In the genomic region with DNA sequence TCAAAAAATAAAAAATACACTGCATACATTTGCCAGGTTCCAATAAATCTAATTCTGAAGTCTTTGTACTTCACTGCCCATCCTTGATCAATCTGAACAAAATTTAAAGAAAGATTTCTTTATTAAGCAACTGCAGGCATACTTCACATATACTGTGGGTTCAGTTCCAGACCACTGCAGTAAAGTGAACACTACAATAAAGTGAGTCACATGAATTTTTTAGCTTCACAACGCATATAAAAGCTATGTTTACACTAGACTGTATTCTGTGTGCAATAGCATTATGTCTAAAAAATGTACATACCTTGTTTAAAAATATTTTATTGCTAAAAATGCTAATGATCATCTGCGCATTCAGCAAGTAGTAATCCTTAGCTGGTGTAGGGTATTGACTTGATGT, we compare ENCODE assay signal across 25 cellular contexts. TPM values are rescaled to one million over a fixed set of nuclear protein-coding genes. Genes with fewer than 3 reads are reported as not detected.
A peak's percentile ranks its signal among the peaks of the same experiment; 100 is the strongest.
DNase-seq lines count a peak whose midpoint lies in the region; ATAC-seq, FAIRE-seq and TF ChIP-seq lines count a peak whose summit lies in the region.
"Had no signal": no experiment of that assay in that cellular context is flagged by ENCODE, and none has a peak within 500 bp of the region (broad histone marks: within the 10 kb centered on the region; RNA-seq: fewer than 3 reads in every experiment).

No MANE protein-coding gene starts in this region.

- DNase-seq in EL: peak; percentile 41
- DNase-seq in HFFc6: peak; percentile 6
- peak; percentile 5 for DNase-seq in astrocyte (ENCODE audit: low read depth)
- DNase-seq in osteoblast (ENCODE audit: insufficient read length, low spot score, missing footprints): no peak
- no peak for DNase-seq in ovary
- no peak for DNase-seq in gastrocnemius medialis
- DNase-seq in retina: no peak
- DNase-seq: 8988T; ACHN; AML-193; BE2C; CD4-positive, alpha-beta T cell; CD8-positive, alpha-beta memory T cell; DMS 273 treated with DMSO at 0.1 percent for 48 hours; DMS79; GDM1; GM23248; H7 had no signal

- TF ChIP-seq CTCF in HFFc6 (IDR thresholded peaks at IDR 0.05) (no peak), astrocyte (IDR thresholded peaks at IDR 0.05; ENCODE audit: insufficient read depth, low read depth, low read length) (no peak), osteoblast (IDR thresholded peaks at IDR 0.05; ENCODE audit: extremely low read depth, low read depth, low read length) (no peak), ovary (IDR thresholded peaks at IDR 0.05) (no peak), gastrocnemius medialis (IDR thresholded peaks at IDR 0.05 in 4 of 5, conservative IDR thresholded peaks at IDR 0.05 in 1 of 5) (no peak)

- H3K9me3 ChIP-seq in astrocyte (ENCODE audit: insufficient read depth, low read depth, low read length) (peaks cover 7% of the 10 kb centered on the region), osteoblast (ENCODE audit: low read depth, low read length) (peaks cover 2% of the 10 kb centered on the region), ovary (no peaks in the 10 kb centered on the region), gastrocnemius medialis (peaks cover 0 to 3% (median 0%) of the 10 kb centered on the region in 3 donors)
- H3K9me3 ChIP-seq: A549, BE2C had no signal

- no peaks in the 10 kb centered on the region for H3K9me3 Mint-ChIP-seq in HFFc6
- peaks cover 10% of the 10 kb centered on the region for H3K9me3 Mint-ChIP-seq in astrocyte (ENCODE audit: unreplicated experiment)

- H3K36me3 ChIP-seq in astrocyte (ENCODE audit: insufficient read depth, low read length) (no peaks in the 10 kb centered on the region), osteoblast (ENCODE audit: insufficient read depth, low read length) (no peaks in the 10 kb centered on the region), ovary (no peaks in the 10 kb centered on the region), gastrocnemius medialis (peaks cover 0 to 5% of the 10 kb centered on the region in 2 donors)
- H3K36me3 ChIP-seq: BE2C had no signal

- in situ Hi-C loops in gastrocnemius medialis (cut with MboI; ENCODE audit: low sequenced_read_pairs in 4 of 4): no loop called here

- TF ChIP-seq EP300 in ovary (IDR thresholded peaks at IDR 0.05): no peak

- H2AFZ ChIP-seq in astrocyte (ENCODE audit: low read depth, low read length) (no peak overlapping the region), osteoblast (ENCODE audit: low read length) (no peak overlapping the region)
- H2AFZ ChIP-seq: GM23248 had no signal

- H3K79me2 ChIP-seq in astrocyte (ENCODE audit: insufficient read depth, low read length): no peaks in the 10 kb centered on the region
- H3K79me2 ChIP-seq in osteoblast (ENCODE audit: insufficient read depth, low read length): no peaks in the 10 kb centered on the region

- no peak overlapping the region for H3K4me3 ChIP-seq in astrocyte (ENCODE audit: insufficient read depth, low read depth, low read length)
- no peak overlapping the region for H3K4me3 ChIP-seq in osteoblast (ENCODE audit: insufficient read depth, low read length)
- H3K4me3 ChIP-seq in ovary: no peak overlapping the region
- no peak overlapping the region for H3K4me3 ChIP-seq in gastrocnemius medialis
- H3K4me3 ChIP-seq: A549; BLaER1 treated with 17β-estradiol and CSF1 and Interleukin-3, amounts not matched to agents 10 nM and 100 nM; GM12878; GM23248 had no signal

- peaks cover 14% of the 10 kb centered on the region for H3K36me3 Mint-ChIP-seq in HFFc6 (ENCODE audit: low read depth)
- peaks cover 16% of the 10 kb centered on the region for H3K36me3 Mint-ChIP-seq in astrocyte (ENCODE audit: low read depth, unreplicated experiment)

- H3K4me1 ChIP-seq in astrocyte (ENCODE audit: insufficient read depth, low read length) (no peaks in the 10 kb centered on the region), osteoblast (ENCODE audit: insufficient read depth, low read length) (peaks cover 8% of the 10 kb centered on the region), ovary (ENCODE audit: insufficient read depth) (peaks cover 1% of the 10 kb centered on the region), gastrocnemius medialis (peaks cover 6 to 10% of the 10 kb centered on the region in 2 donors)
- H3K4me1 ChIP-seq: A549, BE2C had no signal

- FAIRE-seq in astrocyte (lab: Jason Lieb, UNC): no peak
- FAIRE-seq: A549, D721Med, GM12878, H1 had no signal

- ATAC-seq in gastrocnemius medialis: no peak
- ATAC-seq: A549, GM12878, HCT116 had no signal

- H3K4me1 Mint-ChIP-seq in HFFc6 (ENCODE audit: low read depth): peaks cover 14% of the 10 kb centered on the region
- H3K4me1 Mint-ChIP-seq in astrocyte (ENCODE audit: low read depth, unreplicated experiment): peaks cover 9% of the 10 kb centered on the region

- H3K27me3 Mint-ChIP-seq in HFFc6 (ENCODE audit: insufficient read depth): no peaks in the 10 kb centered on the region
- H3K27me3 Mint-ChIP-seq in astrocyte (ENCODE audit: low read depth, unreplicated experiment): no peaks in the 10 kb centered on the region
- H3K27me3 Mint-ChIP-seq: CD4-positive, alpha-beta T cell; CD8-positive, alpha-beta memory T cell had no signal

- H3K27ac Mint-ChIP-seq in HFFc6 (peak overlapping the region; percentile 45; the same call in 1 of the 2 replicates), astrocyte (ENCODE audit: unreplicated experiment) (no peak overlapping the region)
- H3K27ac Mint-ChIP-seq: CD14-positive monocyte; CD4-positive, alpha-beta T cell had no signal

- TF ChIP-seq POLR2A in ovary (IDR thresholded peaks at IDR 0.05): no peak
- no peak for TF ChIP-seq POLR2A in gastrocnemius medialis (IDR thresholded peaks at IDR 0.05)

- intact Hi-C loops in ovary (cut with DNase I) (no loop called here), gastrocnemius medialis (cut with DNase I; ENCODE audit: low total_unique reads) (no loop called here)

- WGBS in ovary, 3 donors: 94 to 97% (median 95%) methylated on average over 2 of the region's 2 CpGs

- H3K27ac ChIP-seq in astrocyte (ENCODE audit: low read depth, low read length) (no peak overlapping the region), osteoblast (ENCODE audit: low read depth, low read length) (no peak overlapping the region), ovary (no peak overlapping the region), gastrocnemius medialis (no peak overlapping the region)
- H3K27ac ChIP-seq: A549; BLaER1 treated with 17β-estradiol and CSF1 and Interleukin-3, amounts not matched to agents 10 nM and 100 nM; GM23248 had no signal

- no peak overlapping the region for H3K4me2 ChIP-seq in astrocyte (ENCODE audit: low read length)
- peak overlapping the region; percentile 3 for H3K4me2 ChIP-seq in osteoblast (ENCODE audit: insufficient read depth, low read length)
- H3K4me2 ChIP-seq: A549; BLaER1 treated with 17β-estradiol and CSF1 and Interleukin-3, amounts not matched to agents 10 nM and 100 nM had no signal

- H3K27me3 ChIP-seq in astrocyte (ENCODE audit: insufficient read depth, low read length) (no peaks in the 10 kb centered on the region), osteoblast (ENCODE audit: insufficient read depth, low read length) (no peaks in the 10 kb centered on the region), ovary (no peaks in the 10 kb centered on the region), gastrocnemius medialis (no peaks in the 10 kb centered on the region)
- H3K27me3 ChIP-seq: BE2C; BLaER1 treated with 17β-estradiol and CSF1 and Interleukin-3, amounts not matched to agents 10 nM and 100 nM had no signal

- H3K9ac ChIP-seq in astrocyte (ENCODE audit: low read length): no peak overlapping the region
- H3K9ac ChIP-seq: BLaER1 treated with 17β-estradiol and CSF1 and Interleukin-3, amounts not matched to agents 10 nM and 100 nM; GM23248 had no signal

- H3K4me3 Mint-ChIP-seq in HFFc6: no peak overlapping the region
- H3K4me3 Mint-ChIP-seq in astrocyte (ENCODE audit: unreplicated experiment): no peak overlapping the region
- H3K4me3 Mint-ChIP-seq: CD14-positive monocyte; CD4-positive, alpha-beta T cell; CD8-positive, alpha-beta memory T cell had no signal

- H4K20me1 ChIP-seq in astrocyte (ENCODE audit: insufficient read depth, low read length) (no peaks in the 10 kb centered on the region), osteoblast (ENCODE audit: insufficient read depth, low read length) (peaks cover 4% of the 10 kb centered on the region)

RNA-seq across cellular contexts. Expression of a gene that starts 52.1 kb away (rescaled TPM):
- total RNA-seq in HFFc6 (2021; fragmentation: NEBNext Ultra II Directional; extraction: Animal tissue kit (Norgen Biotek cat#: 25700)): 10 to 100 TPM; 21.0 to 28.6 (median 25.1) TPM
- total RNA-seq in astrocyte (59.8 and 73.2 TPM in 2 replicates), osteoblast (18.1 and 23.6 TPM in 2 replicates), ovary (100 to 1,000 TPM in 1 of 7 donors, 10 to 100 TPM in 6; 42.0 to 126 (median 78.2) TPM), gastrocnemius medialis (10 to 100 TPM; 30.4 to 66.5 (median 40.5) TPM)
- 10 to 100 TPM; 40.5 to 89.0 TPM for polyA plus RNA-seq in ovary

Comparison
In these comparisons a context has a peak if more than half of its experiments do, and no peak if none do; other contexts are left out.
1. DNase-seq: peak in EL (single experiment), HFFc6 (single experiment) and astrocyte (single experiment); none in osteoblast (single experiment), ovary (0 of 5), gastrocnemius medialis (0 of 2) and retina (single experiment).